In genomic region chr2:220857371-220857770, GRCh38 we compare ENCODE assay signal across 19 cellular contexts.
A peak's percentile ranks its signal among the peaks of the same experiment; 100 is the strongest.
DNase-seq lines count a peak whose midpoint lies in the region; ATAC-seq, FAIRE-seq and TF ChIP-seq lines count a peak whose summit lies in the region.
"Had no signal": no experiment of that assay in that cellular context is flagged by ENCODE, and none has a peak within 500 bp of the region (broad histone marks: within the 10 kb centered on the region; RNA-seq: fewer than 3 reads in every experiment).

No MANE protein-coding gene starts in this region.

- H3K27me3 ChIP-seq in mesendoderm (ENCODE audit: insufficient read depth, low read length, poor library complexity) (no peaks in the 10 kb centered on the region), testis (no peaks in the 10 kb centered on the region)
- H3K27me3 ChIP-seq: BE2C had no signal

- TF ChIP-seq CTCF in D721Med (IDR thresholded peaks at IDR 0.05; ENCODE audit: insufficient read depth, missing control alignments) (no peak), WTC11 (IDR thresholded peaks at IDR 0.05) (no peak), testis (IDR thresholded peaks at IDR 0.05) (no peak)

- no peak overlapping the region for H2AK5ac ChIP-seq in mesendoderm (ENCODE audit: low read length)

- H3K9me3 ChIP-seq in testis, result no peaks in the 10 kb centered on the region
- H3K9me3 ChIP-seq: BE2C, HAP-1 had no signal

- H3K27ac ChIP-seq in mesendoderm (ENCODE audit: low read depth, low read length) (no peak overlapping the region), testis (no peak overlapping the region)
- H3K27ac ChIP-seq: C4-2B had no signal

- intact Hi-C loops in testis (cut with DNase I; ENCODE audit: low total_unique reads), result no loop called here

- no peak overlapping the region for H2BK5ac ChIP-seq in mesendoderm (ENCODE audit: low read length)

- no peak overlapping the region for H3K4ac ChIP-seq in mesendoderm (ENCODE audit: low read depth, low read length)

- H3K36me3 ChIP-seq in mesendoderm (ENCODE audit: control insufficient read depth, insufficient read depth, low read length) (no peaks in the 10 kb centered on the region), testis (ENCODE audit: low read depth, missing control alignments) (no peaks in the 10 kb centered on the region)
- H3K36me3 ChIP-seq: BE2C, HAP-1 had no signal

- H3K4me3 ChIP-seq in mesendoderm (ENCODE audit: low read length), result no peak overlapping the region
- no peak overlapping the region for H3K4me3 ChIP-seq in testis
- H3K4me3 ChIP-seq: GM12878, HAP-1 had no signal

- H3K18ac ChIP-seq in mesendoderm (ENCODE audit: low read length), result no peak overlapping the region

- no peak for DNase-seq in D721Med (ENCODE audit: insufficient read length, low spot score)
- DNase-seq in NCI-H524 (lab: John Stamatoyannopoulos, UW), result peak; percentile 1 to 57
- no peak for DNase-seq in WTC11 (ENCODE audit: low spot score)
- peak; percentile 52 for DNase-seq in mesendoderm
- no peak for DNase-seq in dedifferentiated amniotic fluid mesenchymal stem cell (ENCODE audit: extremely low spot score)
- no peak for DNase-seq in testis
- DNase-seq: BE2C; CD8-positive, alpha-beta T cell; COR-L47; DMS79; GOT3 had no signal

- H3K79me1 ChIP-seq in mesendoderm (ENCODE audit: low read length), result no peaks in the 10 kb centered on the region

- no peak overlapping the region for H3K56ac ChIP-seq in mesendoderm (ENCODE audit: low read length)

- no peak overlapping the region for H3K4me2 ChIP-seq in mesendoderm (ENCODE audit: low read length)

- no peaks in the 10 kb centered on the region for H3K36me3 Mint-ChIP-seq in WTC11
- H3K36me3 Mint-ChIP-seq: CD8-positive, alpha-beta T cell had no signal

- POLR2A ChIA-PET in WTC11 (lab: Charles Lee), result no interaction called here

- no peak for TF ChIP-seq POLR2A in testis (IDR thresholded peaks at IDR 0.05)

- WGBS in mesendoderm (ENCODE audit: extremely low coverage, insufficient coverage, low lambda C conversion rate), result no CpG with 5 or more reads among the region's 1 CpG
- 51 to 52% methylated on average over 1 of the region's 1 CpG for WGBS in testis, 2 donors

- no peak overlapping the region for H2BK120ac ChIP-seq in mesendoderm (ENCODE audit: low read depth, low read length)

- H3K4me1 ChIP-seq in mesendoderm (ENCODE audit: control insufficient read depth, low read depth, low read length) (no peaks in the 10 kb centered on the region), testis (no peaks in the 10 kb centered on the region)
- H3K4me1 ChIP-seq: BE2C, HAP-1 had no signal

- H3K79me2 ChIP-seq in mesendoderm (ENCODE audit: control insufficient read depth, insufficient read depth, low read length), result no peaks in the 10 kb centered on the region

- no peak overlapping the region for H3K23ac ChIP-seq in mesendoderm (ENCODE audit: low read length)

- peaks cover 4% of the 10 kb centered on the region; the same call in 1 of the 2 replicates for H3K27me3 Mint-ChIP-seq in WTC11 (ENCODE audit: low read depth)

- H2BK15ac ChIP-seq in mesendoderm (replicated peaks; ENCODE audit: low read depth), result no peak overlapping the region

- H3K27ac Mint-ChIP-seq in WTC11, result no peak overlapping the region
- H3K27ac Mint-ChIP-seq: CD8-positive, alpha-beta T cell had no signal

- no peak overlapping the region for H3K4me3 Mint-ChIP-seq in WTC11
- H3K4me3 Mint-ChIP-seq: CD8-positive, alpha-beta T cell had no signal

- peaks cover 24% of the 10 kb centered on the region for H3K4me1 Mint-ChIP-seq in WTC11

- no peak overlapping the region for H3K9ac ChIP-seq in mesendoderm (ENCODE audit: low read length)

- FAIRE-seq in D721Med (lab: Jason Lieb, UNC), result peak; percentile 46
- FAIRE-seq: A204.1, GM12878, GM18507, HepG2, HTR-8/SVneo had no signal

- no peak overlapping the region for H4K5ac ChIP-seq in mesendoderm (ENCODE audit: low read length)

- CTCF ChIA-PET in WTC11 (lab: Charles Lee), result no interaction called here

- 0 out of 2 replicates have a peak, but pooled peaks cover 9% of the 10 kb centered on the region for H3K9me3 Mint-ChIP-seq in WTC11
- H3K9me3 Mint-ChIP-seq: CD8-positive, alpha-beta T cell had no signal

- no peak overlapping the region for H4K8ac ChIP-seq in mesendoderm (ENCODE audit: low read depth, low read length)

- ATAC-seq in WTC11 (peak; percentile 52), GM18909 (IDR thresholded peaks at IDR 0.05; ENCODE audit: poor library complexity, unreplicated experiment) (no peak)
- ATAC-seq: CD8-positive, alpha-beta T cell; GM12878; HepG2 had no signal

TF ChIP-seq in WTC11, 78 proteins besides CTCF, POLR2A, EP300 and RAD21 (continues in another document):
- no peak for TF ChIP-seq ZNF532 (CRISPR knock-in tag; IDR thresholded peaks at IDR 0.05; ENCODE audit: borderline replicate concordance)
- no peak for TF ChIP-seq ZMAT4 (CRISPR knock-in tag; IDR thresholded peaks at IDR 0.05)
- no peak for TF ChIP-seq SMAD3 (CRISPR knock-in tag; IDR thresholded peaks at IDR 0.05; ENCODE audit: borderline replicate concordance)
- no peak for TF ChIP-seq NFE2L1 (CRISPR knock-in tag; IDR thresholded peaks at IDR 0.05)
- no peak for TF ChIP-seq ZNF423 (CRISPR knock-in tag; IDR thresholded peaks at IDR 0.05)
- TF ChIP-seq ZNF232 (CRISPR knock-in tag; IDR thresholded peaks at IDR 0.05), result no peak
- no peak for TF ChIP-seq GRHL2 (CRISPR knock-in tag; IDR thresholded peaks at IDR 0.05; ENCODE audit: insufficient replicate concordance, severe bottlenecking)
- TF ChIP-seq ATF2 (CRISPR knock-in tag; IDR thresholded peaks at IDR 0.05; ENCODE audit: borderline replicate concordance, low read depth), result no peak
- TF ChIP-seq CDX4 (CRISPR knock-in tag; IDR thresholded peaks at IDR 0.05; ENCODE audit: borderline replicate concordance), result no peak
- TF ChIP-seq TP53 (CRISPR knock-in tag; IDR thresholded peaks at IDR 0.05), result no peak
- TF ChIP-seq ZNF512 (CRISPR knock-in tag; IDR thresholded peaks at IDR 0.05; ENCODE audit: borderline replicate concordance), result no peak

Comparison
In these comparisons a context has a peak if more than half of its experiments do, and no peak if none do; other contexts are left out.
1. DNase-seq: peak in NCI-H524 (2 of 2) and mesendoderm (single experiment); none in D721Med (single experiment), WTC11 (single experiment), dedifferentiated amniotic fluid mesenchymal stem cell (single experiment) and testis (single experiment).